Comparison of ENCODE assay signal across 14 cellular contexts in genomic region chr17:42851371-42852240, GRCh38. TPM values are rescaled to one million over a fixed set of nuclear protein-coding genes. Genes with fewer than 3 reads are reported as not detected.
DNase-seq lines count a peak whose midpoint lies in the region; ATAC-seq, FAIRE-seq and TF ChIP-seq lines count a peak whose summit lies in the region.
"Not testable (repeated sequence)": the region's sequence is repeated elsewhere in the genome, so short reads cannot be mapped to it uniquely, and the experiment has no call there.
"Had no signal": no experiment of that assay in that cellular context is flagged by ENCODE, and none has a peak within 500 bp of the region (broad histone marks: within the 10 kb centered on the region; RNA-seq: fewer than 3 reads in every experiment).

No MANE protein-coding gene starts in this region.

- H3K27ac ChIP-seq in right lobe of liver, result not testable (repeated sequence)
- H3K27ac ChIP-seq in muscle layer of colon (ENCODE audit: low read depth, low read length) (peak overlapping the region; percentile 87), rectal smooth muscle tissue (ENCODE audit: low read depth, low read length) (peak overlapping the region; percentile 96), stomach (peak overlapping the region in 4 of 5 donors; percentile 66 to 86 (median 80)), upper lobe of right lung (peak overlapping the region; percentile 85)

- intact Hi-C loops in Right ventricle myocardium inferior (cut with DNase I); right lobe of liver (cut with DNase I); stomach (cut with DNase I; ENCODE audit: low total_unique reads); upper lobe of right lung (cut with DNase I): not testable (repeated sequence)

- not testable (repeated sequence) for H3K9me3 ChIP-seq in right lobe of liver; muscle layer of colon (ENCODE audit: low read length); stomach; upper lobe of right lung

- H3K27me3 ChIP-seq in bronchial epithelial cell (ENCODE audit: control insufficient read depth, insufficient read depth, low read length); right lobe of liver; muscle layer of colon (ENCODE audit: control insufficient read depth in 1 of 2, insufficient read depth in 2 of 2, low read length in 2 of 2); rectal smooth muscle tissue (ENCODE audit: control insufficient read depth, insufficient read depth, low read length); stomach; upper lobe of right lung: not testable (repeated sequence)

- TF ChIP-seq EP300 in stomach (IDR thresholded peaks at IDR 0.05), result not testable (repeated sequence)

- DNase-seq in HTR-8/SVneo (ENCODE audit: insufficient read length, low spot score); bronchial epithelial cell (ENCODE audit: low read depth); Right ventricle myocardium inferior (ENCODE audit: missing footprints); right lobe of liver; stomach: not testable (repeated sequence)
- peak; percentile 52 for DNase-seq in upper lobe of right lung

- FAIRE-seq in HTR-8/SVneo (lab: Jason Lieb, UNC), result peak; percentile 46
- FAIRE-seq in bronchial epithelial cell (lab: Jason Lieb, UNC), result peak; percentile 80

- H3K9ac ChIP-seq in muscle layer of colon (ENCODE audit: low read length) (peak overlapping the region; percentile 91), rectal smooth muscle tissue (ENCODE audit: low read length) (peak overlapping the region; percentile 76)

- ATAC-seq in Right ventricle myocardium inferior, result peak; percentile 19
- not testable (repeated sequence) for ATAC-seq in right lobe of liver, upper lobe of right lung

- H3K36me3 ChIP-seq in bronchial epithelial cell (ENCODE audit: control insufficient read depth, insufficient read depth, low read length); right lobe of liver; rectal smooth muscle tissue (ENCODE audit: control insufficient read depth, insufficient read depth, low read length); upper lobe of right lung: not testable (repeated sequence)
- H3K36me3 ChIP-seq in muscle layer of colon (ENCODE audit: insufficient read depth, low read length), result peaks cover 19% of the 10 kb centered on the region
- peaks cover 0 to 19% (median 0%) of the 10 kb centered on the region in 4 donors for H3K36me3 ChIP-seq in stomach

- H3K4me1 ChIP-seq in right lobe of liver, result peaks cover 0 to 28% (median 9%) of the 10 kb centered on the region in 4 donors
- H3K4me1 ChIP-seq in muscle layer of colon (ENCODE audit: insufficient read depth, low read length), result peaks cover 29% of the 10 kb centered on the region
- H3K4me1 ChIP-seq in rectal smooth muscle tissue (ENCODE audit: control insufficient read depth, insufficient read depth, low read length), result peaks cover 20% of the 10 kb centered on the region
- peaks cover 17 to 62% (median 38%) of the 10 kb centered on the region in 4 donors for H3K4me1 ChIP-seq in stomach
- peaks cover 15% of the 10 kb centered on the region for H3K4me1 ChIP-seq in upper lobe of right lung

- not testable (repeated sequence) for H3K4me3 ChIP-seq in bronchial epithelial cell (ENCODE audit: low read depth, low read length)
- peak overlapping the region in 2 of 3 donors; percentile 11 to 17 for H3K4me3 ChIP-seq in right lobe of liver
- peak overlapping the region; percentile 73 to 83 for H3K4me3 ChIP-seq in muscle layer of colon (ENCODE audit: low read depth in 1 of 2, low read length in 2 of 2)
- peak overlapping the region; percentile 77 for H3K4me3 ChIP-seq in rectal smooth muscle tissue (ENCODE audit: low read length)
- peak overlapping the region; percentile 25 to 49 (median 43) for H3K4me3 ChIP-seq in stomach
- H3K4me3 ChIP-seq in upper lobe of right lung, result peak overlapping the region; percentile 53

- 80% methylated on average over 1 of the region's 28 CpGs for WGBS in right lobe of liver (ENCODE audit: insufficient coverage, low coverage, low lambda C conversion rate, missing lambda C conversion rate)
- 72 to 92% (median 86%) methylated on average over 1 to 25 of the region's 28 CpGs for WGBS in stomach, 5 donors

- TF ChIP-seq CTCF in bronchial epithelial cell (IDR thresholded peaks at IDR 0.05; ENCODE audit: insufficient read depth, low read length, severe bottlenecking); right lobe of liver (IDR thresholded peaks at IDR 0.05); stomach (IDR thresholded peaks at IDR 0.05); upper lobe of right lung (IDR thresholded peaks at IDR 0.05): not testable (repeated sequence)

- TF ChIP-seq POLR2A in right lobe of liver (IDR thresholded peaks at IDR 0.05); stomach (IDR thresholded peaks at IDR 0.05): not testable (repeated sequence)

RNA-seq across cellular contexts. Expression of gene AOC3, which starts 0.6 kb away (rescaled TPM):
- total RNA-seq in bronchial epithelial cell (0.26 TPM in 2 replicates), Right ventricle myocardium inferior (15.1 TPM), right lobe of liver (10 to 100 TPM in 2 of 6 experiments, 1 to 10 TPM in 4; 3.9 to 14.9 (median 7.1) TPM), stomach (10 to 100 TPM; 20.9 to 67.9 (median 42.0) TPM), upper lobe of right lung (235 TPM)
- 10 to 100 TPM in 1 of 3 donors, 1 to 10 TPM in 2; 6.2 to 46.9 (median 9.3) TPM for polyA plus RNA-seq in stomach
- total RNA-seq: IMR-90 had no signal
- polyA plus RNA-seq: CD14-positive monocyte had no signal

RNA-seq across cellular contexts. Expression of gene AOC2, which starts 7.2 kb away (rescaled TPM):
- total RNA-seq in bronchial epithelial cell (0.79 and 1.0 TPM in 2 replicates), Right ventricle myocardium inferior (0.43 TPM), right lobe of liver (1 to 10 TPM in 4 of 6 experiments, under 1 TPM in 2; 0.62 to 2.0 (median 1.4) TPM), stomach (1 to 10 TPM in 1 of 5 donors, under 1 TPM in 2, not detected in 2; 0.87 to 3.0 (median 0.92) TPM), upper lobe of right lung (2.0 TPM)
- polyA plus RNA-seq in stomach, result under 1 TPM in 2 of 3 donors, not detected in 1; 0.50 to 0.55 TPM
- total RNA-seq: M059J had no signal

RNA-seq across cellular contexts. Expression of gene PSME3, which starts 18.4 kb away (rescaled TPM):
- total RNA-seq in bronchial epithelial cell (57.7 and 72.5 TPM in 2 replicates), Right ventricle myocardium inferior (69.0 TPM), right lobe of liver (10 to 100 TPM; 33.6 to 72.1 (median 42.8) TPM), stomach (10 to 100 TPM; 26.4 to 74.4 (median 70.0) TPM), upper lobe of right lung (89.4 TPM)
- 10 to 100 TPM; 27.1 to 75.8 (median 61.5) TPM for polyA plus RNA-seq in stomach

RNA-seq across cellular contexts. Expression of gene BECN1, which starts 27.5 kb away (rescaled TPM):
- 123 and 200 TPM in 2 replicates for total RNA-seq in bronchial epithelial cell
- 74.3 TPM for total RNA-seq in Right ventricle myocardium inferior
- total RNA-seq in right lobe of liver, result 10 to 100 TPM; 29.6 to 48.8 (median 37.4) TPM
- 100 to 1,000 TPM in 3 of 5 donors, 10 to 100 TPM in 2; 53.1 to 192 (median 124) TPM for total RNA-seq in stomach
- 10 to 100 TPM; 40.3 to 86.1 (median 65.2) TPM for polyA plus RNA-seq in stomach
- total RNA-seq in upper lobe of right lung, result 66.7 TPM

RNA-seq across cellular contexts. Expression of gene G6PC1, which starts 49.0 kb away (rescaled TPM):
- not detected in 2 replicates for total RNA-seq in bronchial epithelial cell
- total RNA-seq in Right ventricle myocardium inferior, result not detected
- 100 to 1,000 TPM in 5 of 6 experiments, 10 to 100 TPM in 1; 64.5 to 505 (median 185) TPM for total RNA-seq in right lobe of liver
- 1 to 10 TPM in 1 of 5 donors, not detected in 4; 4.0 TPM for total RNA-seq in stomach
- polyA plus RNA-seq in stomach, result not detected
- total RNA-seq in upper lobe of right lung, result not detected
- total RNA-seq: GM23338, HT-29, IMR-90, M059J had no signal
- polyA plus RNA-seq: AG04450, CD14-positive monocyte, GM23338, IMR-90 had no signal
